In the genomic region with DNA sequence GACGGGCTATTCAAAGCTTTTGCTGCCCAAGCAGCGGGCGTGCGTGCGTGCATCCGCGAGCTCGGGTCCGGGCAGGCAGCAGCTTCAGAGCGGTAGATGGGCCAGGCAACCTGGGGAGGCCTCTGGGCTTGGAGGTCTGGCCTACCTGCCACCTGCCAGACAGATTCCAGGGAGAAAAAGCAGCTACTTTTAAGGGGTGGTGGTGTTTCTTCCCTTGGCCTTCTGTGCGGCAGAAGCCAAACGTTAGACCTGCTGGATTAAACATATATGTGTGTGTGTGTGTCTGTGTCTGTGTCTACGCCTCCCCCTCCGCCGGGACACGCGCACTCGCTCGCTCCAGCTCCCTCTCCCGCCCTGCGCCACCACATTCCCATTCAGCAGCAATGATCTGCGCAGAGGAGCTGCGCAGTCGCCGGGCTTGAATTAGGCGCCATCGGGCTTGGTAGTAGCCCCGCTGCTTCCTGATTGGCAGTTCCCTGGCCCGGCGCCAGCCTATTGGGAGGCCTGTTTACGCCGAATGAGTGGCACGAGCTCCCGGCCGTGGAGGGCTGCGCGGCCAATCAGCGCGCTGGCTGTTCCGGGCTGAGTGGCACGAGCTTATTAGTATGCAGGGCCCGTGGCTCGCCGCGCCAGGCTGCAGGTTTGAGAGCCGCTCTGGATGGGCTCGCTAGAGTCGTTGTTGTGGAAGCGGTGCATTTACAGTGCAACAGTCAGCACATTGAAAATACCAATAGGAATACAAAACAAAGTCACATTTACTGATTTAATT, we compare ENCODE assay signal across 8 cellular contexts. TPM values are rescaled to one million over a fixed set of nuclear protein-coding genes. Genes with fewer than 3 reads are reported as not detected.
DNase-seq lines count a peak whose midpoint lies in the region; ATAC-seq, FAIRE-seq and TF ChIP-seq lines count a peak whose summit lies in the region.

A gene (plus strand): TSS at position 627 of the 769 bp plus-strand sequence. CDS start 4,283 bp downstream, outside the sequence.

- peak within 1 kb of the TSS in 1 of 2 experiments; percentile 30; a peak in 1 of 4 replicates for H4K8ac ChIP-seq in IMR-90 (ENCODE audit: low read depth in 2 of 2, low read length in 2 of 2)

- H3K56ac ChIP-seq in IMR-90 (ENCODE audit: extremely low read depth, insufficient read depth, low read length), result peak within 1 kb of the TSS; percentile 74; the same call in 1 of the 2 replicates

- dilution Hi-C loops in IMR-90 (cut with HindIII; ENCODE audit: low sequenced_read_pairs, unreplicated experiment), result no loop called here

- H3K36me3 ChIP-seq in IMR-90 (ENCODE audit: control insufficient read depth, insufficient read depth, low read length) (0 out of 2 replicates have a peak, but pooled peaks cover 1% of the 10 kb centered on the region), PC-3 (ENCODE audit: low read depth, low read length) (no peaks in the 10 kb centered on the region), mesodermal cell (ENCODE audit: control insufficient read depth, insufficient read depth, low read length) (peaks cover 8% of the 10 kb centered on the region)

- H2BK15ac ChIP-seq in IMR-90 (ENCODE audit: low read depth, low read length), result no peak within 1 kb of the TSS

- peak within 1 kb of the TSS; percentile 32; the same call in 1 of the 2 replicates for H2AK5ac ChIP-seq in IMR-90 (ENCODE audit: low read depth, low read length)

- in situ Hi-C loops in IMR-90 (cut with MboI; ENCODE audit: low sequenced_read_pairs), result no loop called here

- H3K79me2 ChIP-seq in PC-3 (ENCODE audit: low read length), result peaks cover 69% of the 10 kb centered on the region

- DNase-seq in D341Med (ENCODE audit: low spot score) (peak; percentile 97), IMR-90 (peak; percentile 100), PC-3 (peak; percentile 100), epidermal melanocyte (ENCODE audit: insufficient read length, low spot score) (peak; percentile 98), GM12891 (ENCODE audit: insufficient read length, low spot score) (no peak)
- DNase-seq in activated T-cell treated with anti-CD3 and anti-CD28 coated beads, Interleukin-2, amount 50 U/mL, for 1 hour, result peak; percentile 73
- DNase-seq in stimulated activated CD8-positive, alpha-beta memory T cell treated with anti-CD3 and anti-CD28 coated beads, Interleukin-12 subunit alpha, Interleukin-12 subunit beta, amount 100 ng/mL, for 4 hours (ENCODE audit: low read depth), result peak; percentile 62

- BruUV-seq in IMR-90 (replicated peaks; lab: Mats Ljungman, UMichigan) (no TSS peak), PC-3 (replicated peaks; lab: Mats Ljungman, UMichigan) (no TSS peak)

- H4K5ac ChIP-seq in IMR-90 (ENCODE audit: low read depth, low read length), result no peak within 1 kb of the TSS

- H2BK5ac ChIP-seq in IMR-90 (ENCODE audit: low read depth, low read length, poor library complexity, severe bottlenecking), result peak within 1 kb of the TSS; percentile 96

- H3K4me3 ChIP-seq in IMR-90 (ENCODE audit: insufficient read depth, low read depth, low read length) (peak within 1 kb of the TSS; percentile 57), PC-3 (ENCODE audit: low read length) (peak within 1 kb of the TSS; percentile 98), mesodermal cell (ENCODE audit: extremely low read depth, insufficient read depth, low read length, poor library complexity, severe bottlenecking) (peak within 1 kb of the TSS; percentile 88)

- TF ChIP-seq CTCF in IMR-90 (conservative IDR thresholded peaks at IDR 0.05; ENCODE audit: low read depth, low read length) (0 out of 2 replicates have a peak, but pooled peaks have one; percentile 0), PC-3 (conservative IDR thresholded peaks at IDR 0.05; ENCODE audit: low read depth, low read length) (no peak)

- peaks cover 14 to 32% of the 10 kb centered on the region in 2 experiments for H3K79me1 ChIP-seq in IMR-90 (ENCODE audit: low read depth in 1 of 2, low read length in 2 of 2)

- H2AFZ ChIP-seq in IMR-90 (replicated peaks; ENCODE audit: low read length, poor library complexity) (peak within 1 kb of the TSS; percentile 80), PC-3 (ENCODE audit: low read length) (peak within 1 kb of the TSS; percentile 69)

- peak within 1 kb of the TSS; percentile 33 for H3K14ac ChIP-seq in IMR-90 (replicated peaks; ENCODE audit: low read depth, low read length)

- peak within 1 kb of the TSS; percentile 90 for H3K27ac ChIP-seq in IMR-90 (ENCODE audit: insufficient read depth, low read length)
- peak within 1 kb of the TSS; percentile 80 for H3K27ac ChIP-seq in PC-3 (ENCODE audit: low read length)
- peak within 1 kb of the TSS; percentile 97 for H3K27ac ChIP-seq in mesodermal cell (ENCODE audit: low read depth, low read length, severe bottlenecking)

- H3K9me2 ChIP-seq in PC-3 (replicated peaks; ENCODE audit: low read length), result no peaks in the 10 kb centered on the region

- no peak within 1 kb of the TSS for H2BK120ac ChIP-seq in IMR-90 (ENCODE audit: low read depth, low read length)

- peak within 1 kb of the TSS; percentile 25; the same call in 1 of the 2 replicates for H3K18ac ChIP-seq in IMR-90 (ENCODE audit: low read depth, low read length)

- H3K23ac ChIP-seq in IMR-90 (ENCODE audit: low read depth, low read length), result peak within 1 kb of the TSS; percentile 62; the same call in 1 of the 2 replicates

- WGBS in IMR-90 (ENCODE audit: extremely low coverage in 2 of 2, insufficient read length in 1 of 2), 2 experiments, result 0% methylated on average over 26 of the region's 49 CpGs; no CpG with 5 or more reads in 1 of the 2 experiments
- 0 to 1% methylated on average over 43 to 44 of the region's 49 CpGs for WGBS in mesodermal cell (ENCODE audit: insufficient coverage in 2 of 2), 2 experiments

- H2AK9ac ChIP-seq in IMR-90 (replicated peaks; ENCODE audit: low read depth, low read length, poor library complexity), result peak within 1 kb of the TSS; percentile 95

- H3K4me2 ChIP-seq in IMR-90 (ENCODE audit: low read depth, low read length) (peak within 1 kb of the TSS; percentile 81), PC-3 (ENCODE audit: low read length) (peak within 1 kb of the TSS; percentile 100)

- CTCF ChIA-PET in IMR-90 (lab: Yijun Ruan, JAX), result interaction anchor here (0.8 to 1.5 kb wide), 5 partner anchors 46 to 140 kb away, joined by 3 to 5 read pairs (median 4); no protein-coding TSS in a partner anchor
- CTCF ChIA-PET in PC-3 (lab: Charles Lee), result interaction anchor here (0.6 to 1.7 kb wide), 5 partner anchors 50 to 140 kb away, joined by 3 to 10 read pairs (median 7); a partner anchor contains a TSS

- H3K4me1 ChIP-seq in IMR-90 (ENCODE audit: control insufficient read depth, insufficient read depth, low read length), result peaks cover 18% of the 10 kb centered on the region
- H3K4me1 ChIP-seq in PC-3 (ENCODE audit: insufficient read depth, low read length), result peaks cover 31% of the 10 kb centered on the region
- peaks cover 29% of the 10 kb centered on the region for H3K4me1 ChIP-seq in mesodermal cell (ENCODE audit: control insufficient read depth, insufficient read depth, low read length, poor library complexity, severe bottlenecking)

- no peak for TF ChIP-seq RAD21 in IMR-90 (IDR thresholded peaks at IDR 0.05; ENCODE audit: low read length)

- peak within 1 kb of the TSS; percentile 72 for H3K4ac ChIP-seq in IMR-90 (ENCODE audit: low read depth, low read length)

- peaks cover 3% of the 10 kb centered on the region; the same call in 1 of the 2 replicates for H3K9me1 ChIP-seq in IMR-90 (ENCODE audit: insufficient read depth, low read length)

- TF ChIP-seq POLR2A in IMR-90 (IDR thresholded peaks at IDR 0.05; ENCODE audit: low read depth, low read length) (peak; percentile 94), GM12891 (IDR thresholded peaks at IDR 0.05; ENCODE audit: low read depth, low read length) (no peak)

- peak within 1 kb of the TSS; percentile 83 for H3K9ac ChIP-seq in IMR-90 (ENCODE audit: low read depth, low read length)
- H3K9ac ChIP-seq in PC-3 (ENCODE audit: low read length), result peak within 1 kb of the TSS; percentile 95

- H4K20me1 ChIP-seq in IMR-90 (ENCODE audit: insufficient read depth, low read length) (peaks cover 15% of the 10 kb centered on the region), PC-3 (ENCODE audit: low read length) (no peaks in the 10 kb centered on the region)

- H3F3A ChIP-seq in PC-3 (ENCODE audit: low read length, unreplicated experiment), result no peaks in the 10 kb centered on the region

- FAIRE-seq in GM12891 (lab: Jason Lieb, UNC), result no peak

- POLR2A ChIA-PET in IMR-90 (lab: Charles Lee; ENCODE audit: unreplicated experiment) (interaction anchor here (0.5 to 1.6 kb wide), 3 partner anchors 24 to 118 kb away, joined by 3 read pairs; a partner anchor contains a TSS), PC-3 (lab: Charles Lee; ENCODE audit: unreplicated experiment) (interaction anchor here (0.5 to 1.3 kb wide), 11 partner anchors 15 to 476 kb away, joined by 3 to 12 read pairs (median 3); a partner anchor contains a TSS)

- intact Hi-C loops in IMR-90 (cut with micrococcal nuclease), result loop anchor here (1.0 to 2.0 kb wide), 5 partner anchors 49 to 140 kb away; a partner anchor contains a TSS
- intact Hi-C loops in PC-3 (cut with micrococcal nuclease), result loop anchor here (2.0 to 10.0 kb wide), 3 partner anchors 30 to 140 kb away; a partner anchor contains a TSS

- no peaks in the 10 kb centered on the region for H3K9me3 ChIP-seq in IMR-90 (ENCODE audit: control insufficient read depth, insufficient read depth, low read length)
- H3K9me3 ChIP-seq in PC-3 (ENCODE audit: low read length), result no peaks in the 10 kb centered on the region
- no peaks in the 10 kb centered on the region for H3K9me3 ChIP-seq in mesodermal cell (ENCODE audit: control insufficient read depth, low read length)

- H4K91ac ChIP-seq in IMR-90 (ENCODE audit: insufficient read depth, low read depth, low read length), result no peak within 1 kb of the TSS; the same call in 1 of the 2 replicates

- H3K27me3 ChIP-seq in IMR-90 (ENCODE audit: control insufficient read depth, insufficient read depth, low read length), result no peaks in the 10 kb centered on the region
- no peaks in the 10 kb centered on the region for H3K27me3 ChIP-seq in PC-3 (ENCODE audit: low read length)

- ATAC-seq in IMR-90 (ENCODE audit: low read depth) (peak; percentile 62), PC-3 (peak; percentile 72)

- no peak within 1 kb of the TSS for H2BK20ac ChIP-seq in IMR-90 (ENCODE audit: low read depth, low read length)

TF ChIP-seq in IMR-90, 13 proteins besides CTCF, POLR2A, EP300 and RAD21 (continues in another document):
- TF ChIP-seq MAZ (IDR thresholded peaks at IDR 0.05; ENCODE audit: borderline replicate concordance, low read depth, low read length), result 0 out of 2 replicates have a peak, but pooled peaks have one; percentile 25

TF ChIP-seq in GM12891, 5 proteins besides CTCF, POLR2A, EP300 and RAD21 (continues in another document):
- TF ChIP-seq PAX5 (IDR thresholded peaks at IDR 0.05; ENCODE audit: insufficient read depth, low read length, severe bottlenecking) (no peak), POU2F2 (IDR thresholded peaks at IDR 0.05; ENCODE audit: low read depth, low read length) (no peak), POLR2AphosphoS5 (IDR thresholded peaks at IDR 0.05; ENCODE audit: low read depth, low read length) (no peak)

RNA-seq across cellular contexts. Expression of the gene that starts here (rescaled TPM):
- 0.36 and 0.83 TPM in 2 replicates for total RNA-seq in IMR-90 (2012; rRNA removed)
- polyA plus RNA-seq in IMR-90 (2012; rRNA removed), result 7.8 and 8.1 TPM in 2 replicates
- 4.4 and 5.5 TPM in 2 replicates for polyA plus RNA-seq in IMR-90 (2012; cell fraction: cytosol; rRNA removed)
- 24.1 and 56.3 TPM in 2 replicates for polyA plus RNA-seq in IMR-90 (2012; cell fraction: nucleus; rRNA removed; ENCODE audit: low replicate concordance)
- total RNA-seq in PC-3 (2014; rRNA removed), result 9.9 and 16.9 TPM in 2 replicates
- 29.9 TPM for polyA plus RNA-seq in mesodermal cell (2013, experiment 1 of 2)
- polyA plus RNA-seq in mesodermal cell (2013, experiment 2 of 2), result 21.6 TPM
- 0.01 TPM for polyA plus RNA-seq in GM12891 (2012; ENCODE audit: low read depth, missing spikeins)
